19 cellular contexts compared by ENCODE assay signal in genomic region chr2:196558506-196558905, GRCh38.
"Had no signal": no experiment of that assay in that cellular context is flagged by ENCODE, and none has a peak within 500 bp of the region (broad histone marks: within the 10 kb centered on the region; RNA-seq: fewer than 3 reads in every experiment).

No MANE protein-coding gene starts in this region.

- H3K4me3 ChIP-seq: left ventricle myocardium inferior, lower lobe of right lung, spleen, testis, tibial nerve, upper lobe of right lung, vagina had no signal

- ATAC-seq: effector memory CD8-positive, alpha-beta T cell; foreskin keratinocyte; left cardiac atrium; lower lobe of right lung; sciatic nerve; stimulated activated memory B cell treated with anti-CD40 and anti-IgM and Interleukin-4, amounts not matched to agents 10 μg/mL and 1 μg/mL and 100 μg/mL, for 72 hours; stimulated activated naive CD8-positive, alpha-beta T cell treated with anti-CD3 and anti-CD28 coated beads, Interleukin-15, amount 100 ng/mL, for 72 hours; upper lobe of right lung had no signal

- H3K4me1 ChIP-seq: foreskin keratinocyte, left ventricle myocardium inferior, lower lobe of right lung, spleen, testis, tibial nerve, upper lobe of right lung, vagina had no signal

- H3K27ac ChIP-seq: foreskin keratinocyte, left ventricle myocardium inferior, lower lobe of right lung, spleen, testis, tibial nerve, upper lobe of right lung, vagina had no signal

- H3K9me3 ChIP-seq: lower lobe of right lung, testis, tibial nerve, upper lobe of right lung, vagina had no signal

- DNase-seq: effector memory CD8-positive, alpha-beta T cell; foreskin keratinocyte; immature natural killer cell; kidney; left cardiac atrium; left ventricle myocardium inferior; lower lobe of right lung; posterior cingulate gyrus; spleen; stimulated activated CD4-positive, alpha-beta T cell treated with anti-CD3 and anti-CD28 coated beads, Interleukin-15, amount 100 ng/mL, for 24 hours; stimulated activated CD4-positive, alpha-beta T cell treated with anti-CD3 and anti-CD28 coated beads, Interleukin-1b, Interleukin-23, amount 100 ng/mL, for 48 hours; stimulated activated CD4-positive, alpha-beta T cell treated with anti-CD3 and anti-CD28 coated beads, Interleukin-4, amount 100 ng/mL, for 24 hours; stimulated activated naive CD8-positive, alpha-beta T cell treated with anti-CD3 and anti-CD28 coated beads, Interleukin-15, amount 100 ng/mL, for 72 hours; testis; upper lobe of right lung had no signal

- H3K36me3 ChIP-seq: left ventricle myocardium inferior, lower lobe of right lung, spleen, tibial nerve, upper lobe of right lung, vagina had no signal

- H3K27me3 ChIP-seq: foreskin keratinocyte, testis, tibial nerve, vagina had no signal
